29 cellular contexts compared by ENCODE assay signal in the genomic region with DNA sequence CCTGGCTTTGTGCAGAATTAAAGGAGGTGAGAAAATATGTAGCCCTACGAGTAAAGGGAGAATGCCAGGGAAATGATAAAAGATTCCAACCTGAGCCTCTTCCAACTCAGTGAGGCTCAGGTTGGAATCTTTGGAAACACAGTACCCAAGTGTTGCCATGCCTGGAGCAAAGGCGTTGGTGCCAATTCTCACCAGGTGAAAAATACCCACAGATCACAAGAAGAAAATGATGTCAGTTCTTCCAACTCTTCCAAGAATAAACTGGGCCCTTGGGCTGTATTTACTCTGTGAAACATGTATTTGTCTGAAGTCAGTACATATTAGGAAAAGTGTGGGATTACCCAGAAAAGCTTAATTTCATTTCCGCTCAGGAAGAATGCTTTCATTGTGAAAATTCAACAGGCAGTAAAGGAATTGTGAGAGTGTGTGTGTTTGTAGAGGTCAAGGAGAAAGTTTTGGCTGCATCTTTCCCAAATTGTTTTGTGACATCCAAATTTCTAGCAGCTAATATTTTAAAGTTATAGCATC.
"Had no signal": no experiment of that assay in that cellular context is flagged by ENCODE, and none has a peak within 500 bp of the region (broad histone marks: within the 10 kb centered on the region; RNA-seq: fewer than 3 reads in every experiment).

No MANE protein-coding gene starts in this region.

- ATAC-seq: activated CD8-positive, alpha-beta T cell treated with anti-CD3 and anti-CD28 coated beads for 36 hours; activated naive CD4-positive, alpha-beta T cell treated with anti-CD3 and anti-CD28 coated beads, Interleukin-2, amount 50 U/mL, for 72 hours; activated T-cell treated with anti-CD3 and anti-CD28 coated beads, Interleukin-2, amount 50 U/mL, for 4 hours; activated T-cell treated with anti-CD3 and anti-CD28 coated beads, Interleukin-2, amount 50 U/mL, for 72 hours; activated T-helper 17 cell treated with anti-CD3 and anti-CD28 coated beads, Interleukin-2, amount 50 U/mL, for 72 hours had no signal

- H3K27me3 ChIP-seq: adrenal gland had no signal

- H3K36me3 ChIP-seq: adrenal gland had no signal

- H3K9me3 ChIP-seq: adrenal gland had no signal

- H3K4me3 ChIP-seq: adrenal gland had no signal

- H3K27ac ChIP-seq: adrenal gland, VCaP had no signal

- DNase-seq: activated B cell treated with CpG ODN at 0.5 μM for 24 hours; activated CD4-positive, alpha-beta memory T cell treated with anti-CD3 and anti-CD28 coated beads for 36 hours; activated CD4-positive, alpha-beta T cell treated with anti-CD3 and anti-CD28 coated beads for 4 hours; activated CD4-positive, alpha-beta T cell treated with anti-CD3 and anti-CD28 coated beads, Interleukin-2, amount 10 ng/mL, durations not matched to agents 24 days and 14 days; activated CD4-positive, alpha-beta T cell treated with anti-CD3 and anti-CD28 coated beads, Interleukin-2, amount 50 U/mL, for 1 hour; activated CD4-positive, alpha-beta T cell treated with anti-CD3 and anti-CD28 coated beads, Interleukin-2, amount 50 U/mL, for 4 hours; activated CD4-positive, CD25-positive, alpha-beta regulatory T cell treated with anti-CD3 and anti-CD28 coated beads, Interleukin-2, amount 50 U/mL, for 72 hours; activated CD8-positive, alpha-beta memory T cell treated with anti-CD3 and anti-CD28 coated beads, Interleukin-2, amount 50 U/mL, for 4 hours; activated CD8-positive, alpha-beta T cell treated with anti-CD3 and anti-CD28 coated beads for 36 hours; activated effector memory CD4-positive, alpha-beta T cell treated with anti-CD3 and anti-CD28 coated beads, Interleukin-2, amount 50 U/mL, for 16 hours; activated gamma-delta T cell treated with Interleukin-2 at 50 U/mL for 16 hours; activated naive CD4-positive, alpha-beta T cell; activated naive CD4-positive, alpha-beta T cell treated with anti-CD3 and anti-CD28 coated beads for 36 hours; activated naive CD4-positive, alpha-beta T cell treated with anti-CD3 and anti-CD28 coated beads, Interleukin-2, amount 50 U/mL, for 16 hours; activated naive CD8-positive, alpha-beta T cell treated with anti-CD3 and anti-CD28 coated beads for 36 hours; activated T-cell treated with anti-CD3 and anti-CD28 coated beads for 4 hours; activated T-cell treated with anti-CD3 and anti-CD28 coated beads, Interleukin-2, amount 50 U/mL, for 1 hour; activated T-cell treated with anti-CD3 and anti-CD28 coated beads, Interleukin-2, amount 50 U/mL, for 4 hours; activated T-cell treated with anti-CD3 and anti-CD28 coated beads, Interleukin-2, amount 50 U/mL, for 72 hours; adrenal gland; amniotic stem cell; aorta; central memory CD4-positive, alpha-beta T cell; T-helper 1 cell; T-helper 2 cell; T-helper 9 cell had no signal

- H3K4me1 ChIP-seq: adrenal gland had no signal
